Comparison of ENCODE assay signal across 9 cellular contexts in genomic region chr17:77571562-77571981, GRCh38.
A peak's percentile ranks its signal among the peaks of the same experiment; 100 is the strongest.
DNase-seq lines count a peak whose midpoint lies in the region; ATAC-seq and TF ChIP-seq lines count a peak whose summit lies in the region.
"Had no signal": no experiment of that assay in that cellular context is flagged by ENCODE, and none has a peak within 500 bp of the region (broad histone marks: within the 10 kb centered on the region; RNA-seq: fewer than 3 reads in every experiment).

No MANE protein-coding gene starts in this region.

- no peaks in the 10 kb centered on the region for H3K79me2 ChIP-seq in OCI-LY7 (ENCODE audit: insufficient read depth, low read depth, low read length)

- peaks cover 5% of the 10 kb centered on the region for H3K27me3 ChIP-seq in CD4-positive, alpha-beta memory T cell (ENCODE audit: insufficient read depth, low read length)
- no peaks in the 10 kb centered on the region for H3K27me3 ChIP-seq in ectodermal cell (ENCODE audit: control insufficient read depth, insufficient read depth, low read length, poor library complexity, severe bottlenecking)

- TF ChIP-seq CTCF in nephron progenitor cell (IDR thresholded peaks at IDR 0.05) (no peak), OCI-LY7 (conservative IDR thresholded peaks at IDR 0.05; ENCODE audit: low read length) (no peak)

- peaks cover 3 to 10% (median 9%) of the 10 kb centered on the region in 4 donors for H3K4me1 Mint-ChIP-seq in CD4-positive, alpha-beta memory T cell
- peaks cover 15% of the 10 kb centered on the region for H3K4me1 Mint-ChIP-seq in nephron progenitor cell

- H3K9me3 Mint-ChIP-seq in CD4-positive, alpha-beta memory T cell, result no peaks in the 10 kb centered on the region
- H3K9me3 Mint-ChIP-seq in nephron progenitor cell, result no peaks in the 10 kb centered on the region

- no peaks in the 10 kb centered on the region for H3K9me3 ChIP-seq in CD4-positive, alpha-beta memory T cell (ENCODE audit: control insufficient read depth in 1 of 2, low read length in 2 of 2)
- H3K9me3 ChIP-seq in ectodermal cell (ENCODE audit: control insufficient read depth, low read length), result no peaks in the 10 kb centered on the region
- no peaks in the 10 kb centered on the region for H3K9me3 ChIP-seq in OCI-LY7 (ENCODE audit: low read length)
- H3K9me3 ChIP-seq: SJSA1 had no signal

- H3K4me3 ChIP-seq in CD4-positive, alpha-beta memory T cell (ENCODE audit: low read length in 2 of 2), result no peak overlapping the region
- H3K4me3 ChIP-seq in ectodermal cell (ENCODE audit: insufficient read depth, low read depth, low read length) (no peak overlapping the region), OCI-LY7 (ENCODE audit: low read depth, low read length, poor library complexity, severe bottlenecking) (no peak overlapping the region)
- H3K4me3 ChIP-seq: SJSA1 had no signal

- BruUV-seq in OCI-LY7 (replicated peaks; lab: Mats Ljungman, UMichigan), result no TSS peak

- ATAC-seq in GM19463 (IDR thresholded peaks at IDR 0.05; ENCODE audit: unreplicated experiment), result no peak

- peak in 3 of 5 donors; percentile 2 to 8 (median 7) for DNase-seq in CD4-positive, alpha-beta memory T cell
- DNase-seq in NOMO-1 (lab: John Stamatoyannopoulos, UW; ENCODE audit: unreplicated experiment in 2 of 2), result peak; percentile 60 to 68
- DNase-seq in nephron progenitor cell, result no peak
- DNase-seq in kidney tubule cell (ENCODE audit: low spot score), result no peak
- DNase-seq in OCI-LY7 (ENCODE audit: low spot score), result no peak
- DNase-seq in HCEC 1CT, result no peak

- POLR2A ChIA-PET in CD4-positive, alpha-beta memory T cell (lab: Charles Lee; ENCODE audit: partially characterized antibody), result no interaction called here
- POLR2A ChIA-PET in OCI-LY7 (lab: Charles Lee), result no interaction called here

- CTCF ChIA-PET in CD4-positive, alpha-beta memory T cell (lab: Charles Lee; ENCODE audit: partially characterized antibody), result interaction anchor here (1.5 kb wide), 1 partner anchor 28 kb away, joined by 3 read pairs; no protein-coding TSS in a partner anchor
- CTCF ChIA-PET in OCI-LY7 (lab: Charles Lee; ENCODE audit: unreplicated experiment), result no interaction called here

- intact Hi-C loops in CD4-positive, alpha-beta memory T cell (cut with micrococcal nuclease), result no loop called here
- intact Hi-C loops in OCI-LY7 (cut with micrococcal nuclease; ENCODE audit: unreplicated experiment), result no loop called here

- peak overlapping the region; percentile 14 to 74 (median 68) for H3K4me3 Mint-ChIP-seq in CD4-positive, alpha-beta memory T cell
- H3K4me3 Mint-ChIP-seq in nephron progenitor cell, result peak overlapping the region; percentile 68

- peaks cover 5 to 21% of the 10 kb centered on the region in 2 donors for H3K27me3 Mint-ChIP-seq in CD4-positive, alpha-beta memory T cell
- H3K27me3 Mint-ChIP-seq in nephron progenitor cell (ENCODE audit: low read depth, poor library complexity), result peaks cover 77% of the 10 kb centered on the region

- H3K36me3 Mint-ChIP-seq in CD4-positive, alpha-beta memory T cell, result no peaks in the 10 kb centered on the region
- no peaks in the 10 kb centered on the region for H3K36me3 Mint-ChIP-seq in nephron progenitor cell (ENCODE audit: low read depth)

- H2AFZ ChIP-seq in OCI-LY7 (ENCODE audit: low read length), result no peak overlapping the region

- H4K20me1 ChIP-seq in OCI-LY7 (ENCODE audit: insufficient read depth, low read length), result no peaks in the 10 kb centered on the region

- WGBS in ectodermal cell, 2 experiments, result 63 to 64% methylated on average over 10 to 13 of the region's 14 CpGs

- peak overlapping the region in 1 of 7 donors; percentile 10 for H3K27ac Mint-ChIP-seq in CD4-positive, alpha-beta memory T cell
- H3K27ac Mint-ChIP-seq in nephron progenitor cell, result no peak overlapping the region

- no peaks in the 10 kb centered on the region for H3K9me2 ChIP-seq in OCI-LY7 (ENCODE audit: insufficient read depth, low read length)

- no peak overlapping the region for H3K27ac ChIP-seq in CD4-positive, alpha-beta memory T cell (ENCODE audit: low read depth, low read length)
- peak overlapping the region; percentile 47 for H3K27ac ChIP-seq in ectodermal cell (ENCODE audit: insufficient read depth, low read depth, low read length, poor library complexity, severe bottlenecking)
- H3K27ac ChIP-seq in OCI-LY7 (ENCODE audit: low read depth, low read length, poor library complexity, severe bottlenecking), result no peak overlapping the region
- H3K27ac ChIP-seq: SJSA1 had no signal

- no peaks in the 10 kb centered on the region for H3K36me3 ChIP-seq in CD4-positive, alpha-beta memory T cell (ENCODE audit: insufficient read depth, low read length)
- H3K36me3 ChIP-seq in ectodermal cell (ENCODE audit: control insufficient read depth, insufficient read depth, low read length) (no peaks in the 10 kb centered on the region), OCI-LY7 (ENCODE audit: insufficient read depth, low read length) (no peaks in the 10 kb centered on the region)
- H3K36me3 ChIP-seq: SJSA1 had no signal

- peaks cover 15% of the 10 kb centered on the region for H3K4me1 ChIP-seq in CD4-positive, alpha-beta memory T cell (ENCODE audit: insufficient read depth, low read length)
- H3K4me1 ChIP-seq in ectodermal cell (ENCODE audit: control insufficient read depth, insufficient read depth, low read length) (peaks cover 30% of the 10 kb centered on the region), OCI-LY7 (ENCODE audit: insufficient read depth, low read length, poor library complexity, severe bottlenecking) (no peaks in the 10 kb centered on the region)
- H3K4me1 ChIP-seq: SJSA1 had no signal

- H3K4me2 ChIP-seq in OCI-LY7 (ENCODE audit: low read length), result no peak overlapping the region

Comparison
In these comparisons a context has a peak if more than half of its experiments do, and no peak if none do; other contexts are left out.
1. DNase-seq: peak in CD4-positive, alpha-beta memory T cell (3 of 5) and NOMO-1 (2 of 2); none in nephron progenitor cell (single experiment), kidney tubule cell (single experiment), OCI-LY7 (single experiment) and HCEC 1CT (single experiment).